Comparison of ENCODE assay signal across 10 cellular contexts in the genomic region with DNA sequence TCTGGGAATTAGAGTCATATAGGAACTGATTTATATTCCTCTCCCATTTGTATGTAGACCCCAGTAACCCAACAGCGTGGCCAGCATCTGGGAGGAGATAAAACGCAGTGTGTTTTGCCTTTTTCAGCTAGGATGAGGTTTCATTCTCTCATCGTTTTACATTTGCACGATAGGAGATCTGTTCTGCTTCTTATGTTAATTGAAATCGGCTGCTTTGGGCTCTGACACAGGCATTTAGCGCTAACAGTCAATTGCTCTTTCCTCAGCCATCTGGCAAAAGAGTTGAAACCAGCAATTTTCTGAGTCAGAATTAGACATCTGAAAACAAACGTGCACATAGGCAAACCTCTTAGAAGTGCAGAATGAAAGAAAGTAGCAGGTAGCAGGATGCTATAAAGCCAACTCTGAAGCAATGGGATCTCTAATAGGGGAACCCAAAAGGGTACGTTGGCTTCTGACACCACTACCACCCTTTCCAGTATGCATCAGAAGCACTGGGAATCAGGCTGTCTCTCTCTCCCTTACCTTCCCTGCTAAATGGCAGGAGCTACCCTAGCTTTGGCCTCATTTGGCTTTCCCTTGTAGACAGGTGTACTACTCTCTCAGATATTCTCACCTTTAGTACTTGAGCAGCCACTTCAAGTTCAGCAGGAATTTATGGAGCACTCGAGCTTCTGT.
DNase-seq lines count a peak whose midpoint lies in the region; ATAC-seq and TF ChIP-seq lines count a peak whose summit lies in the region.
"Had no signal": no experiment of that assay in that cellular context is flagged by ENCODE, and none has a peak within 500 bp of the region (broad histone marks: within the 10 kb centered on the region; RNA-seq: fewer than 3 reads in every experiment).

No MANE protein-coding gene starts in this region.

- H3K4me1 ChIP-seq in endodermal cell (ENCODE audit: control insufficient read depth, insufficient read depth, low read length) = no peaks in the 10 kb centered on the region
- no peaks in the 10 kb centered on the region for H3K4me1 ChIP-seq in uterus

- H3K9me3 Mint-ChIP-seq in natural killer cell treated with Interleukin-12 subunit alpha and Interleukin-12 subunit beta and Interleukin-15 and Interleukin-18, amount 100 ng/mL, for 72 hours = no peaks in the 10 kb centered on the region
- H3K9me3 Mint-ChIP-seq in natural killer cell = no peaks in the 10 kb centered on the region
- H3K9me3 Mint-ChIP-seq in endodermal cell = peaks cover 8% of the 10 kb centered on the region

- H3K9ac ChIP-seq in endodermal cell (ENCODE audit: extremely low read depth, low read length, poor library complexity, severe bottlenecking) = no peak overlapping the region

- H3K27ac ChIP-seq in endodermal cell (ENCODE audit: low read depth, low read length) = peak overlapping the region; percentile 47
- H3K27ac ChIP-seq in uterus = peak overlapping the region; percentile 28 to 31
- H3K27ac ChIP-seq: heart right ventricle had no signal

- H3K9me3 ChIP-seq in endodermal cell (ENCODE audit: control insufficient read depth, low read length) (peaks cover 15% of the 10 kb centered on the region), uterus (no peaks in the 10 kb centered on the region)

- H3K27ac Mint-ChIP-seq in natural killer cell treated with Interleukin-12 subunit alpha and Interleukin-12 subunit beta and Interleukin-15 and Interleukin-18, amount 100 ng/mL, for 72 hours = peak overlapping the region; percentile 8 to 62
- no peak overlapping the region for H3K27ac Mint-ChIP-seq in natural killer cell
- no peak overlapping the region for H3K27ac Mint-ChIP-seq in endodermal cell

- H3K36me3 ChIP-seq in endodermal cell (ENCODE audit: control insufficient read depth, insufficient read depth, low read length) (no peaks in the 10 kb centered on the region), uterus (no peaks in the 10 kb centered on the region)
- H3K36me3 ChIP-seq: heart right ventricle had no signal

- DNase-seq in natural killer cell treated with Interleukin-12 subunit alpha and Interleukin-12 subunit beta and Interleukin-15 and Interleukin-18, amount 100 ng/mL, for 72 hours (ENCODE audit: low spot score) = no peak
- DNase-seq in natural killer cell (no peak), NCI-H2196 (lab: John Stamatoyannopoulos, UW; ENCODE audit: unreplicated experiment) (peak; percentile 41), endodermal cell (peak; percentile 53), uterus (peak in 1 of 2 donors; percentile 20), UCSD-AML1 (lab: John Stamatoyannopoulos, UW; ENCODE audit: unreplicated experiment) (no peak)
- DNase-seq: activated gamma-delta T cell, heart right ventricle had no signal

- H3K4me1 Mint-ChIP-seq in natural killer cell treated with Interleukin-12 subunit alpha and Interleukin-12 subunit beta and Interleukin-15 and Interleukin-18, amount 100 ng/mL, for 72 hours (ENCODE audit: low read depth in 2 of 2) = peaks cover 18 to 26% of the 10 kb centered on the region in 2 donors
- H3K4me1 Mint-ChIP-seq in natural killer cell (no peaks in the 10 kb centered on the region), endodermal cell (peaks cover 20% of the 10 kb centered on the region)

- ATAC-seq in natural killer cell treated with Interleukin-12 subunit alpha and Interleukin-12 subunit beta and Interleukin-15 and Interleukin-18, amount 100 ng/mL, for 72 hours = peak in 1 of 2 donors; percentile 46
- ATAC-seq in natural killer cell (no peak), HG03432 (IDR thresholded peaks at IDR 0.05; ENCODE audit: unreplicated experiment) (no peak), GM21737 (IDR thresholded peaks at IDR 0.05; ENCODE audit: unreplicated experiment) (no peak)
- ATAC-seq: heart right ventricle had no signal

- WGBS in endodermal cell (ENCODE audit: insufficient coverage in 1 of 2, insufficient read length in 1 of 2), 2 experiments = 38 to 39% methylated on average over 9 of the region's 9 CpGs

- no peak for TF ChIP-seq POLR2A in uterus (IDR thresholded peaks at IDR 0.05)

- peaks cover 4% of the 10 kb centered on the region for H3K27me3 ChIP-seq in endodermal cell (ENCODE audit: control insufficient read depth, insufficient read depth, low read length, poor library complexity, severe bottlenecking)
- H3K27me3 ChIP-seq in uterus = no peaks in the 10 kb centered on the region
- H3K27me3 ChIP-seq: heart right ventricle had no signal

- intact Hi-C loops in natural killer cell (cut with micrococcal nuclease) (no loop called here), uterus (cut with DNase I; ENCODE audit: low total_unique reads) (no loop called here)

- no peak overlapping the region for H3K4me3 ChIP-seq in endodermal cell (ENCODE audit: low read length)
- H3K4me3 ChIP-seq in uterus = no peak overlapping the region
- H3K4me3 ChIP-seq: heart right ventricle had no signal

- H3K36me3 Mint-ChIP-seq in natural killer cell treated with Interleukin-12 subunit alpha and Interleukin-12 subunit beta and Interleukin-15 and Interleukin-18, amount 100 ng/mL, for 72 hours = peaks cover 15% of the 10 kb centered on the region
- no peaks in the 10 kb centered on the region for H3K36me3 Mint-ChIP-seq in natural killer cell
- H3K36me3 Mint-ChIP-seq in endodermal cell (ENCODE audit: low read depth) = no peaks in the 10 kb centered on the region

- H3K4me3 Mint-ChIP-seq in natural killer cell treated with Interleukin-12 subunit alpha and Interleukin-12 subunit beta and Interleukin-15 and Interleukin-18, amount 100 ng/mL, for 72 hours = peak overlapping the region; percentile 47
- H3K4me3 Mint-ChIP-seq in natural killer cell (no peak overlapping the region), endodermal cell (no peak overlapping the region)

- TF ChIP-seq CTCF in natural killer cell (IDR thresholded peaks at IDR 0.05) (no peak), endodermal cell (conservative IDR thresholded peaks at IDR 0.05) (no peak), uterus (IDR thresholded peaks at IDR 0.05) (no peak)

- H3K27me3 Mint-ChIP-seq in natural killer cell treated with Interleukin-12 subunit alpha and Interleukin-12 subunit beta and Interleukin-15 and Interleukin-18, amount 100 ng/mL, for 72 hours = peaks cover 0 to 16% of the 10 kb centered on the region in 2 donors
- H3K27me3 Mint-ChIP-seq in natural killer cell (ENCODE audit: low read depth in 2 of 2) = peaks cover 12 to 17% of the 10 kb centered on the region in 2 donors
- H3K27me3 Mint-ChIP-seq in endodermal cell (ENCODE audit: insufficient read depth) = peaks cover 4% of the 10 kb centered on the region

Comparison
In these comparisons a context has a peak if more than half of its experiments do, and no peak if none do; other contexts are left out.
1. H3K27ac Mint-ChIP-seq: peak in natural killer cell treated with Interleukin-12 subunit alpha and Interleukin-12 subunit beta and Interleukin-15 and Interleukin-18, amount 100 ng/mL, for 72 hours (2 of 2); none in natural killer cell (0 of 2) and endodermal cell (single experiment).
2. DNase-seq: peak in NCI-H2196 (single experiment) and endodermal cell (single experiment); none in natural killer cell treated with Interleukin-12 subunit alpha and Interleukin-12 subunit beta and Interleukin-15 and Interleukin-18, amount 100 ng/mL, for 72 hours (single experiment), natural killer cell (single experiment) and UCSD-AML1 (single experiment).